In the genomic region with DNA sequence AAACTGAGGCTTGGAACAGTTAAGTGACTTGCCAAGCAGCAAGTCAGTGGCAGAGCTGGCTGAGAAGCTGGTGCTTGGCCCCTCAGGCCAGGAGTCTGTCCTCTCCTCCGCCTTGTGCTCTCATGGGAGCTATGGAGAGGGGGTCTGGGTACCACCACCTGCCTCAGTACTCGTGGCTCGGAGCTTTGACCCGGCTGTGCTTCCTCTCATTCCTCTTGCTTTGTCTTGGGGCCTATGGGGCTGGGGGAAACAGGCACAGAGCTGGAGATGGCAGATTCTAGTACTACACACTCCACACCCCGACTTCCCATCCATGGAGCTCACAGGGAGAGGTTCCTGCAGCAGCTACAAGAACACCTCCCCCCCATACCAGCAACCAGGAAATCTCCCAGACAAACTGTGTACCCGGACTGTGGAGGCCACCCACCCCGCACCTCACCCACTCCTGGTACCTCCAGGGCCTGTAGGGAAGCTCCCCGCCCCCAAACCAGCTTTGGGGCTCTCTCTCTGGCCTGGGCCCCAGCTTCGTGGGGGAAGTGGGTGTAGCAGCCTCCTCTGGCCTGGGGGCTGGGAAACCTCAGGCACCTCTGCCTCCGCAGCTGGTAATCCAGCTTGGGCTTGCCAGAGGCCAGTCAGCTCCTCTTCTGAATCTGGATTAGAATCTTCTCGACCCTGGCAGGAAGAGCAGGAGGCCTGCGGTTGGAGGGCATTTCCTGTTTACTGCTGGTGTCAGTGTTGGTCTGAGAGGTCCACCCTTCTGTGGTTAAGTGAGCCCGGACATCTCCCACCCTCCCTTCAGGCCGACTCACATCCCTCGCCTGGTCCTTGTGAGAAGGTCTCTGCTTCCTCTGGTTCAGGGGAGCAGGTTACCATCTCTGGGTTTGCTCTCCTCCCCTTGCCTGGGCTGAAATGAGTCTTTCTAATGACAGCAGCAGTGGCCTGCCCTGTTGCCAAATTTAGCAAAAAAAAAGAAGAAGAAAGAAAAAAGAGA, we compare ENCODE assay signal across 1 cellular context.
TF ChIP-seq lines count a peak whose summit lies in the region.

No MANE protein-coding gene starts in this region.

TF ChIP-seq in GM12878, 131 proteins besides CTCF, POLR2A, EP300 and RAD21 (continued from another document and continues in another):
- TF ChIP-seq GABPA (IDR thresholded peaks at IDR 0.05; ENCODE audit: low read depth) (no peak), HDAC2 (IDR thresholded peaks at IDR 0.05) (no peak), DPF2 (IDR thresholded peaks at IDR 0.05) (peak; percentile 48; the same call in 1 of the 2 replicates), BCLAF1 (IDR thresholded peaks at IDR 0.05) (no peak), MYB (IDR thresholded peaks at IDR 0.05; ENCODE audit: borderline replicate concordance, low read depth, low read length) (no peak), RELA (IDR thresholded peaks at IDR 0.05; ENCODE audit: borderline replicate concordance, partially characterized antibody) (no peak), SMC3 (IDR thresholded peaks at IDR 0.05; ENCODE audit: borderline replicate concordance, low read length) (no peak), CEBPB (IDR thresholded peaks at IDR 0.05; ENCODE audit: borderline replicate concordance in 1 of 2, low read depth in 2 of 2, low read length in 2 of 2) (no peak), RBBP5 (conservative IDR thresholded peaks at IDR 0.05) (no peak), TAF1 (IDR thresholded peaks at IDR 0.05; ENCODE audit: borderline replicate concordance, low read depth, low read length) (no peak), POLR2AphosphoS5 (IDR thresholded peaks at IDR 0.05; ENCODE audit: low read length) (no peak), RAD51 (IDR thresholded peaks at IDR 0.05) (no peak), EED (IDR thresholded peaks at IDR 0.05; ENCODE audit: low read depth) (no peak), PAX8 (IDR thresholded peaks at IDR 0.05) (no peak), IKZF2 (IDR thresholded peaks at IDR 0.05) (peak; percentile 20 to 34; a peak in 1 of 4 replicates), ZNF274 (IDR thresholded peaks at IDR 0.05; ENCODE audit: insufficient read depth, insufficient read length) (no peak), SIX5 (IDR thresholded peaks at IDR 0.05; ENCODE audit: low read depth, low read length, severe bottlenecking) (no peak), ZBTB33 (IDR thresholded peaks at IDR 0.05) (no peak), ZNF384 (IDR thresholded peaks at IDR 0.05; ENCODE audit: borderline replicate concordance, low read depth, low read length) (no peak), IKZF1 (conservative IDR thresholded peaks at IDR 0.05) (peak; percentile 59), FOXM1 (IDR thresholded peaks at IDR 0.05; ENCODE audit: low read depth, low read length) (no peak), EZH2 (IDR thresholded peaks at IDR 0.05; ENCODE audit: borderline replicate concordance, control insufficient read depth, low read depth, low read length) (no peak), ZNF622 (IDR thresholded peaks at IDR 0.05) (no peak), BRCA1 (IDR thresholded peaks at IDR 0.05; ENCODE audit: low read depth, low read length) (no peak), CREB1 (IDR thresholded peaks at IDR 0.05; ENCODE audit: low read depth) (no peak), MXI1 (IDR thresholded peaks at IDR 0.05; ENCODE audit: low read depth, low read length) (no peak), ZNF207 (IDR thresholded peaks at IDR 0.05; ENCODE audit: borderline replicate concordance) (no peak), PML (IDR thresholded peaks at IDR 0.05; ENCODE audit: low read length) (no peak), PBX3 (IDR thresholded peaks at IDR 0.05; ENCODE audit: insufficient replicate concordance, low read depth, low read length) (no peak), SREBF2 (IDR thresholded peaks at IDR 0.05; ENCODE audit: low read length) (no peak), CHD2 (IDR thresholded peaks at IDR 0.05; ENCODE audit: borderline replicate concordance, low read depth, low read length) (no peak), CHD1 (IDR thresholded peaks at IDR 0.05; ENCODE audit: low read depth, low read length) (no peak), NFYA (IDR thresholded peaks at IDR 0.05; ENCODE audit: borderline replicate concordance, low read depth, low read length) (no peak), ZNF24 (IDR thresholded peaks at IDR 0.05) (no peak), TCF3 (IDR thresholded peaks at IDR 0.05; ENCODE audit: borderline replicate concordance, insufficient read depth, low read depth, low read length) (no peak), FOXK2 (IDR thresholded peaks at IDR 0.05) (no peak), SUPT20H (IDR thresholded peaks at IDR 0.05; ENCODE audit: borderline replicate concordance, control insufficient read depth, low read depth, low read length) (no peak)
- TF ChIP-seq, protein P1, sequence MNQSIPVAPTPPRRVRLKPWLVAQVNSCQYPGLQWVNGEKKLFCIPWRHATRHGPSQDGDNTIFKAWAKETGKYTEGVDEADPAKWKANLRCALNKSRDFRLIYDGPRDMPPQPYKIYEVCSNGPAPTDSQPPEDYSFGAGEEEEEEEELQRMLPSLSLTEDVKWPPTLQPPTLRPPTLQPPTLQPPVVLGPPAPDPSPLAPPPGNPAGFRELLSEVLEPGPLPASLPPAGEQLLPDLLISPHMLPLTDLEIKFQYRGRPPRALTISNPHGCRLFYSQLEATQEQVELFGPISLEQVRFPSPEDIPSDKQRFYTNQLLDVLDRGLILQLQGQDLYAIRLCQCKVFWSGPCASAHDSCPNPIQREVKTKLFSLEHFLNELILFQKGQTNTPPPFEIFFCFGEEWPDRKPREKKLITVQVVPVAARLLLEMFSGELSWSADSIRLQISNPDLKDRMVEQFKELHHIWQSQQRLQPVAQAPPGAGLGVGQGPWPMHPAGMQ (IDR thresholded peaks at IDR 0.05; ENCODE audit: borderline replicate concordance): no peak
- TF ChIP-seq, protein P2, sequence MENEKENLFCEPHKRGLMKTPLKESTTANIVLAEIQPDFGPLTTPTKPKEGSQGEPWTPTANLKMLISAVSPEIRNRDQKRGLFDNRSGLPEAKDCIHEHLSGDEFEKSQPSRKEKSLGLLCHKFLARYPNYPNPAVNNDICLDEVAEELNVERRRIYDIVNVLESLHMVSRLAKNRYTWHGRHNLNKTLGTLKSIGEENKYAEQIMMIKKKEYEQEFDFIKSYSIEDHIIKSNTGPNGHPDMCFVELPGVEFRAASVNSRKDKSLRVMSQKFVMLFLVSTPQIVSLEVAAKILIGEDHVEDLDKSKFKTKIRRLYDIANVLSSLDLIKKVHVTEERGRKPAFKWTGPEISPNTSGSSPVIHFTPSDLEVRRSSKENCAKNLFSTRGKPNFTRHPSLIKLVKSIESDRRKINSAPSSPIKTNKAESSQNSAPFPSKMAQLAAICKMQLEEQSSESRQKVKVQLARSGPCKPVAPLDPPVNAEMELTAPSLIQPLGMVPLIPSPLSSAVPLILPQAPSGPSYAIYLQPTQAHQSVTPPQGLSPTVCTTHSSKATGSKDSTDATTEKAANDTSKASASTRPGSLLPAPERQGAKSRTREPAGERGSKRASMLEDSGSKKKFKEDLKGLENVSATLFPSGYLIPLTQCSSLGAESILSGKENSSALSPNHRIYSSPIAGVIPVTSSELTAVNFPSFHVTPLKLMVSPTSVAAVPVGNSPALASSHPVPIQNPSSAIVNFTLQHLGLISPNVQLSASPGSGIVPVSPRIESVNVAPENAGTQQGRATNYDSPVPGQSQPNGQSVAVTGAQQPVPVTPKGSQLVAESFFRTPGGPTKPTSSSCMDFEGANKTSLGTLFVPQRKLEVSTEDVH (IDR thresholded peaks at IDR 0.05; ENCODE audit: low read depth, partially characterized antibody): no peak
- TF ChIP-seq, protein P3, sequence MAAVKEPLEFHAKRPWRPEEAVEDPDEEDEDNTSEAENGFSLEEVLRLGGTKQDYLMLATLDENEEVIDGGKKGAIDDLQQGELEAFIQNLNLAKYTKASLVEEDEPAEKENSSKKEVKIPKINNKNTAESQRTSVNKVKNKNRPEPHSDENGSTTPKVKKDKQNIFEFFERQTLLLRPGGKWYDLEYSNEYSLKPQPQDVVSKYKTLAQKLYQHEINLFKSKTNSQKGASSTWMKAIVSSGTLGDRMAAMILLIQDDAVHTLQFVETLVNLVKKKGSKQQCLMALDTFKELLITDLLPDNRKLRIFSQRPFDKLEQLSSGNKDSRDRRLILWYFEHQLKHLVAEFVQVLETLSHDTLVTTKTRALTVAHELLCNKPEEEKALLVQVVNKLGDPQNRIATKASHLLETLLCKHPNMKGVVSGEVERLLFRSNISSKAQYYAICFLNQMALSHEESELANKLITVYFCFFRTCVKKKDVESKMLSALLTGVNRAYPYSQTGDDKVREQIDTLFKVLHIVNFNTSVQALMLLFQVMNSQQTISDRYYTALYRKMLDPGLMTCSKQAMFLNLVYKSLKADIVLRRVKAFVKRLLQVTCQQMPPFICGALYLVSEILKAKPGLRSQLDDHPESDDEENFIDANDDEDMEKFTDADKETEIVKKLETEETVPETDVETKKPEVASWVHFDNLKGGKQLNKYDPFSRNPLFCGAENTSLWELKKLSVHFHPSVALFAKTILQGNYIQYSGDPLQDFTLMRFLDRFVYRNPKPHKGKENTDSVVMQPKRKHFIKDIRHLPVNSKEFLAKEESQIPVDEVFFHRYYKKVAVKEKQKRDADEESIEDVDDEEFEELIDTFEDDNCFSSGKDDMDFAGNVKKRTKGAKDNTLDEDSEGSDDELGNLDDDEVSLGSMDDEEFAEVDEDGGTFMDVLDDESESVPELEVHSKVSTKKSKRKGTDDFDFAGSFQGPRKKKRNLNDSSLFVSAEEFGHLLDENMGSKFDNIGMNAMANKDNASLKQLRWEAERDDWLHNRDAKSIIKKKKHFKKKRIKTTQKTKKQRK (IDR thresholded peaks at IDR 0.05; ENCODE audit: low read depth, low read length): no peak
- TF ChIP-seq, protein P4, sequence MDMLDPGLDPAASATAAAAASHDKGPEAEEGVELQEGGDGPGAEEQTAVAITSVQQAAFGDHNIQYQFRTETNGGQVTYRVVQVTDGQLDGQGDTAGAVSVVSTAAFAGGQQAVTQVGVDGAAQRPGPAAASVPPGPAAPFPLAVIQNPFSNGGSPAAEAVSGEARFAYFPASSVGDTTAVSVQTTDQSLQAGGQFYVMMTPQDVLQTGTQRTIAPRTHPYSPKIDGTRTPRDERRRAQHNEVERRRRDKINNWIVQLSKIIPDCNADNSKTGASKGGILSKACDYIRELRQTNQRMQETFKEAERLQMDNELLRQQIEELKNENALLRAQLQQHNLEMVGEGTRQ (IDR thresholded peaks at IDR 0.05; ENCODE audit: borderline replicate concordance, low read depth, low read length): no peak
- TF ChIP-seq, protein P5, sequence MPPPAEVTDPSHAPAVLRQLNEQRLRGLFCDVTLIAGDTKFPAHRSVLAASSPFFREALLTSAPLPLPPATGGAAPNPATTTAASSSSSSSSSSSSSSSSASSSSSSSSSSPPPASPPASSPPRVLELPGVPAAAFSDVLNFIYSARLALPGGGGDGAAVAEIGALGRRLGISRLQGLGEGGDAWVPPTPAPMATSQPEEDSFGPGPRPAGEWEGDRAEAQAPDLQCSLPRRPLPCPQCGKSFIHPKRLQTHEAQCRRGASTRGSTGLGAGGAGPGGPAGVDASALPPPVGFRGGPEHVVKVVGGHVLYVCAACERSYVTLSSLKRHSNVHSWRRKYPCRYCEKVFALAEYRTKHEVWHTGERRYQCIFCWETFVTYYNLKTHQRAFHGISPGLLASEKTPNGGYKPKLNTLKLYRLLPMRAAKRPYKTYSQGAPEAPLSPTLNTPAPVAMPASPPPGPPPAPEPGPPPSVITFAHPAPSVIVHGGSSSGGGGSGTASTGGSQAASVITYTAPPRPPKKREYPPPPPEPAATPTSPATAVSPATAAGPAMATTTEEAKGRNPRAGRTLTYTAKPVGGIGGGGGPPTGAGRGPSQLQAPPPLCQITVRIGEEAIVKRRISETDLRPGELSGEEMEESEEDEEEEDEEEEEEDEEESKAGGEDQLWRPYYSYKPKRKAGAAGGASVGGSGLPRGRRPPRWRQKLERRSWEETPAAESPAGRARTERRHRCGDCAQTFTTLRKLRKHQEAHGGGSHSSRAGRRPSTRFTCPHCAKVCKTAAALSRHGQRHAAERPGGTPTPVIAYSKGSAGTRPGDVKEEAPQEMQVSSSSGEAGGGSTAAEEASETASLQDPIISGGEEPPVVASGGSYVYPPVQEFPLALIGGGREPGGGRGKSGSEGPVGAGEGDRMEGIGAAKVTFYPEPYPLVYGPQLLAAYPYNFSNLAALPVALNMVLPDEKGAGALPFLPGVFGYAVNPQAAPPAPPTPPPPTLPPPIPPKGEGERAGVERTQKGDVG (CRISPR knock-in tag; IDR thresholded peaks at IDR 0.05): no peak
